ENCODE assay signal across 21 cellular contexts in the genomic region with DNA sequence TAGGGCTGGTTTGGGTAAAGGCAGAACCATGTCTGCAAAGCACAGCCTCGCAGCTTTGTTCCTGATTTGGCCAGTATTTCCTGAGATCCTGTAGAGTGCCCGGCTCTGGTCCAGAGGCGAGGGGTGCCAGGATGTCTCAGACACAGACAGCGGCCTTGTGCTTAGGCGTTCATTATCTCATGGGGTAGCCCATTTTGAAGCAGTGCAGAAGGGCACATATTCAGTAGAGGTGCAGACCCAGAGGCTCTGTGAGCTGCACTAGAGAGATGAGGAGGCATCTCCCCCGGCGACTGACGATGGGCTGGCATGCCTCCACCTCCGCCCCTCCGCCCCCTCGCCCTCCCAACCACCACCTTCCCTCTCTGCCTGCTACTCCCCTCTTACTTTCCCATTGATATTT.
"Had no signal": no experiment of that assay in that cellular context is flagged by ENCODE, and none has a peak within 500 bp of the region (broad histone marks: within the 10 kb centered on the region; RNA-seq: fewer than 3 reads in every experiment).

No MANE protein-coding gene starts in this region.

- H3K36me3 Mint-ChIP-seq: natural killer cell treated with Interleukin-12 subunit alpha and Interleukin-12 subunit beta and Interleukin-15 and Interleukin-18, amount 100 ng/mL, for 72 hours; stimulated activated effector memory CD8-positive, alpha-beta T cell treated with anti-CD3 and anti-CD28 coated beads, Interleukin-12 subunit alpha, Interleukin-12 subunit beta, amount 100 ng/mL, for 72 hours had no signal

- H3K27me3 ChIP-seq: pancreas, right lobe of liver, suprapubic skin, upper lobe of left lung, uterus had no signal

- H3K4me1 ChIP-seq: pancreas, right lobe of liver, uterus had no signal

- H3K27ac Mint-ChIP-seq: natural killer cell treated with Interleukin-12 subunit alpha and Interleukin-12 subunit beta and Interleukin-15 and Interleukin-18, amount 100 ng/mL, for 72 hours; progenitor cell of endocrine pancreas; stimulated activated effector memory CD8-positive, alpha-beta T cell treated with anti-CD3 and anti-CD28 coated beads, Interleukin-12 subunit alpha, Interleukin-12 subunit beta, amount 100 ng/mL, for 72 hours had no signal

- H3K4me1 Mint-ChIP-seq: stimulated activated effector memory CD8-positive, alpha-beta T cell treated with anti-CD3 and anti-CD28 coated beads, Interleukin-12 subunit alpha, Interleukin-12 subunit beta, amount 100 ng/mL, for 72 hours had no signal

- DNase-seq: effector CD8-positive, alpha-beta T cell; heart left ventricle; hypothalamus; lower lobe of right lung; mesenchymal stem cell; midbrain; occipital lobe; pancreas; right lobe of liver; stimulated activated CD4-positive, alpha-beta T cell treated with anti-CD3 and anti-CD28 coated beads, Interleukin-4, amount 100 ng/mL, for 1 hour; stimulated activated CD8-positive, alpha-beta memory T cell treated with anti-CD3 and anti-CD28 coated beads, Interleukin-4, amount 100 ng/mL, for 48 hours; stimulated activated naive CD8-positive, alpha-beta T cell treated with anti-CD3 and anti-CD28 coated beads, Interleukin-15, Interleukin-2, amounts not matched to agents 100 U/mL and 50 U/mL, for 24 hours; tibial artery; uterus had no signal

- H3K4me3 ChIP-seq: coronary artery, heart left ventricle, lower lobe of right lung, pancreas, right lobe of liver, suprapubic skin, tibial artery, upper lobe of left lung, uterus had no signal

- H3K4me3 Mint-ChIP-seq: natural killer cell treated with Interleukin-12 subunit alpha and Interleukin-12 subunit beta and Interleukin-15 and Interleukin-18, amount 100 ng/mL, for 72 hours; stimulated activated effector memory CD8-positive, alpha-beta T cell treated with anti-CD3 and anti-CD28 coated beads, Interleukin-12 subunit alpha, Interleukin-12 subunit beta, amount 100 ng/mL, for 72 hours had no signal

- H3K9me3 Mint-ChIP-seq: natural killer cell treated with Interleukin-12 subunit alpha and Interleukin-12 subunit beta and Interleukin-15 and Interleukin-18, amount 100 ng/mL, for 72 hours; stimulated activated effector memory CD8-positive, alpha-beta T cell treated with anti-CD3 and anti-CD28 coated beads, Interleukin-12 subunit alpha, Interleukin-12 subunit beta, amount 100 ng/mL, for 72 hours had no signal

- H3K36me3 ChIP-seq: heart left ventricle, lower lobe of right lung, pancreas, right lobe of liver, suprapubic skin, tibial artery, upper lobe of left lung, uterus had no signal

- H3K9me3 ChIP-seq: heart left ventricle, lower lobe of right lung, pancreas, right lobe of liver, suprapubic skin, tibial artery, upper lobe of left lung, uterus had no signal

- H3K27ac ChIP-seq: coronary artery, heart left ventricle, lower lobe of right lung, pancreas, right lobe of liver, suprapubic skin, tibial artery, upper lobe of left lung, uterus had no signal

- ATAC-seq: left lobe of liver; lower lobe of right lung; natural killer cell treated with Interleukin-12 subunit alpha and Interleukin-12 subunit beta and Interleukin-15 and Interleukin-18, amount 100 ng/mL, for 72 hours; pancreas; right lobe of liver; stimulated activated effector memory CD8-positive, alpha-beta T cell treated with anti-CD3 and anti-CD28 coated beads, Interleukin-12 subunit alpha, Interleukin-12 subunit beta, amount 100 ng/mL, for 72 hours; stimulated activated naive CD8-positive, alpha-beta T cell treated with anti-CD3 and anti-CD28 coated beads, Interleukin-15, Interleukin-2, amounts not matched to agents 100 U/mL and 50 U/mL, for 24 hours had no signal
